8 cellular contexts compared by ENCODE assay signal in genomic region chr18:657311-657997, GRCh38. TPM values are rescaled to one million over a fixed set of nuclear protein-coding genes. Genes with fewer than 3 reads are reported as not detected.
DNase-seq lines count a peak whose midpoint lies in the region; ATAC-seq, FAIRE-seq and TF ChIP-seq lines count a peak whose summit lies in the region.

TYMS (plus strand) TSS chr18:657653; CDS start chr18:657743, 90 bp downstream.

- CTCF ChIA-PET in AG04449 (lab: Yijun Ruan, JAX), result interaction anchor here (1.0 to 4.0 kb wide), 4 partner anchors 9 to 173 kb away, joined by 3 to 24 read pairs (median 10); no protein-coding TSS in a partner anchor

- FAIRE-seq in GM18507 (lab: Jason Lieb, UNC), result peak; percentile 24

- no peak for DNase-seq in AG04449 (ENCODE audit: low read depth, low spot score)
- DNase-seq in GM18507 (ENCODE audit: extremely low spot score, insufficient read length, low read depth), result peak; percentile 43
- DNase-seq in NCI-H1417 treated with DMSO at 0.1 percent for 48 hours (lab: John Stamatoyannopoulos, UW), result peak; percentile 64
- peak; percentile 44 for DNase-seq in SKM-1 treated with dmso at 0.1 percent for 144 hours (lab: John Stamatoyannopoulos, UW; ENCODE audit: unreplicated experiment)
- DNase-seq in breast epithelium (ENCODE audit: low spot score in 2 of 2), result no peak
- DNase-seq in islet precursor cell, result peak; percentile 87
- DNase-seq in stimulated activated CD4-positive, alpha-beta T cell treated with anti-CD3 and anti-CD28 coated beads, Interleukin-2, amount 100 ng/mL, for 48 hours, result peak; percentile 33 to 49

- ATAC-seq in HG02938 (IDR thresholded peaks at IDR 0.05; ENCODE audit: unreplicated experiment), result peak; percentile 40

- H3K4me1 ChIP-seq in breast epithelium, result no peaks in the 10 kb centered on the region

- intact Hi-C loops in breast epithelium (cut with DNase I; ENCODE audit: low total_unique reads), result no loop called here

- H3K36me3 ChIP-seq in breast epithelium, result no peaks in the 10 kb centered on the region

- no peak for TF ChIP-seq POLR2A in breast epithelium (IDR thresholded peaks at IDR 0.05)

- POLR2A ChIA-PET in AG04449 (lab: Yijun Ruan, JAX), result interaction anchor here (0.9 to 1.0 kb wide), 2 partner anchors 12 to 13 kb away, joined by 3 read pairs; no protein-coding TSS in a partner anchor

- H3K9me3 ChIP-seq in breast epithelium, result no peaks in the 10 kb centered on the region

- H3K4me3 ChIP-seq in AG04449 (ENCODE audit: low read depth, low read length) (peak within 1 kb of the TSS; percentile 89), breast epithelium (peak within 1 kb of the TSS; percentile 50 to 84 (median 82))

- H3K27me3 ChIP-seq in breast epithelium, result no peaks in the 10 kb centered on the region

- TF ChIP-seq CTCF in AG04449 (IDR thresholded peaks at IDR 0.05; ENCODE audit: insufficient read depth, low read length, missing control alignments) (no peak), breast epithelium (IDR thresholded peaks at IDR 0.05) (no peak)

- H3K27ac ChIP-seq in breast epithelium, result peak within 1 kb of the TSS in 1 of 2 donors; percentile 17

RNA-seq across cellular contexts. Expression of gene TYMS, which starts in this region (rescaled TPM):
- 1 to 10 TPM; 1.3 to 2.1 (median 2.0) TPM for total RNA-seq in breast epithelium

Comparison
In these comparisons a context has a peak if more than half of its experiments do, and no peak if none do; other contexts are left out.
1. DNase-seq: peak in GM18507 (single experiment), NCI-H1417 treated with DMSO at 0.1 percent for 48 hours (single experiment), SKM-1 treated with dmso at 0.1 percent for 144 hours (single experiment), islet precursor cell (single experiment) and stimulated activated CD4-positive, alpha-beta T cell treated with anti-CD3 and anti-CD28 coated beads, Interleukin-2, amount 100 ng/mL, for 48 hours (2 of 2); none in AG04449 (single experiment) and breast epithelium (0 of 2).